Comparison of ENCODE assay signal across 1 cellular context in the genomic region with DNA sequence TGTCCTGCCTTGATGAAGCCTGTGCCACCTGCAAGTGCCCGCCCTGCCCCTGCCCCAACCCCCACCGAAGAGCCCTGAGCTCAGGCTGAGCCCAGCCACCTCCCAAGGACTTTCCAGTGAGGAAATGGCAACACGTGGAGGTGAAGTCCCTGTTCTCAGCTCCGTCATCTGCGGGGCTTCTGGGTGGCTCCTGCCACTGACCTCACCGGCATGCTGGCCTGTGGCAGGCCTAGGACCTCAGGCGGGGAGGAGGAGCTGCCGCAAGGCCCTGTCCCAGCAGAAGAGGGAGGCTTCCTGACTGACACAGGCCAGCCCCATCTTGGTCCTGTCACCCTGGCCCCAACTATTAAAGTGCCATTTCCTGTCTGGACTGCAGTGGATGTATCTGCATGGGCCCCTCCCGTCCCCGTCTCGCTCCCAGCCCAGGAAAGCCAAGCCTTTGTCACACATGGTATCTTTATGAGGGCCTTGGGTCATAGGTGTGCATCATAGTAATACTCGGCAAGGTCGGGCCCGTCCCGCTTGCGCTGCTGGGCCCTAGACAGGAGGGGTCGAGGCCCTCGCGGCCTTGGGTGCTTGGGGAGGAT.
TF ChIP-seq lines count a peak whose summit lies in the region.

No MANE protein-coding gene starts in this region.

TF ChIP-seq in GM12891, 5 proteins besides CTCF, POLR2A, EP300 and RAD21:
- TF ChIP-seq POU2F2 (IDR thresholded peaks at IDR 0.05; ENCODE audit: low read depth, low read length) = no peak
